ENCODE assay signal across 25 cellular contexts in genomic region chr13:85332595-85332994, GRCh38.
"Had no signal": no experiment of that assay in that cellular context is flagged by ENCODE, and none has a peak within 500 bp of the region (broad histone marks: within the 10 kb centered on the region; RNA-seq: fewer than 3 reads in every experiment).

No MANE protein-coding gene starts in this region.

- H3K4me3 ChIP-seq: ascending aorta, body of pancreas, MG63, Peyer's patch had no signal

- H3K4me1 ChIP-seq: ascending aorta, body of pancreas, Peyer's patch had no signal

- H3K9me3 ChIP-seq: ascending aorta, body of pancreas, MG63, Peyer's patch had no signal

- H3K27me3 ChIP-seq: ascending aorta, body of pancreas, MG63, Peyer's patch had no signal

- DNase-seq: activated CD4-positive, alpha-beta T cell treated with anti-CD3 and anti-CD28 coated beads for 48 hours; activated CD4-positive, alpha-beta T cell treated with anti-CD3 and anti-CD28 coated beads, Interleukin-2, amount 50 U/mL, for 4 hours; activated CD4-positive, CD25-positive, alpha-beta regulatory T cell treated with anti-CD3 and anti-CD28 coated beads, Interleukin-2, amount 50 U/mL, for 72 hours; activated CD8-positive, alpha-beta memory T cell treated with anti-CD3 and anti-CD28 coated beads, Interleukin-2, amount 50 U/mL, for 48 hours; activated CD8-positive, alpha-beta T cell treated with anti-CD3 and anti-CD28 coated beads, Interleukin-2, amount 10 ng/mL, durations not matched to agents 7 days and 5 days; activated naive CD4-positive, alpha-beta T cell treated with anti-CD3 and anti-CD28 coated beads, Interleukin-2, amount 50 U/mL, for 16 hours; activated T-cell treated with anti-CD3 and anti-CD28 coated beads, Interleukin-2, amount 50 U/mL, for 1 hour; amniotic stem cell; body of pancreas; MG63; MV-4-11; NCI-H1092 treated with DMSO at 0.1 percent for 48 hours; NCI-H1417 treated with DMSO at 0.1 percent for 48 hours; NCI-H1694; NCI-H2081; NCI-H510A treated with DMSO at 0.1 percent for 48 hours; NCI-H69; NK-92 treated with Interleukin-12 subunit alpha and Interleukin-12 subunit beta, amount 100 ng/mL, for 24 hours; OCI-M1; Peyer's patch; SHP77; T-helper 17 cell; T-helper 9 cell had no signal

- H3K36me3 ChIP-seq: ascending aorta, MG63, Peyer's patch had no signal

- ATAC-seq: activated CD8-positive, alpha-beta T cell treated with anti-CD3 and anti-CD28 coated beads, Interleukin-2, amount 10 ng/mL, durations not matched to agents 7 days and 5 days; body of pancreas; T-helper 17 cell; WTC11 had no signal

- H3K27ac ChIP-seq: ascending aorta, body of pancreas, Peyer's patch had no signal
